In the genomic region with DNA sequence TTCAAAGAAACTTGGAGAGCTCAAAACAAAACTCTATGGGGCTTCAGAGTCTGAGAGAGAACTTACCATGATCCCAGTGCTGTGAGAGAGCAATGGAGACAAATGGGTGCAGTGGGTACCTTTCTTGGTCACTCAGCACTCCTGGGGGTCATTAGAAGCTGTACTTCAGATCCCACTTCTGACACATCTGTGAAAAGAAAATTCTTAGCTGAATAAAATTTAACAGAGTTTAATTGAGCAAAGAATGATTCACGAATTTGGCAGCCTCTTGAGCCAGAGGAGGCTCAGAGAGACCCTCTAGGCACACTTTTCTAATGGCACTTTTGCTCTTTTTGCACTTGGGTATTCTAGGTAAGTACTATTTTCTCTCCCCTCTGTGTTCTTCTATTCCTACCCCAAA, we compare ENCODE assay signal across 3 cellular contexts.
TF ChIP-seq lines count a peak whose summit lies in the region.

No MANE protein-coding gene starts in this region.

TF ChIP-seq in GM23338, 12 proteins besides CTCF, POLR2A, EP300 and RAD21 (continued from another document and continues in another):
- TF ChIP-seq ZNF331 (CRISPR knock-in tag; IDR thresholded peaks at IDR 0.05; ENCODE audit: low read depth), result no peak
- no peak for TF ChIP-seq JUNB (IDR thresholded peaks at IDR 0.05; ENCODE audit: unreplicated experiment)
- TF ChIP-seq, protein P1, sequence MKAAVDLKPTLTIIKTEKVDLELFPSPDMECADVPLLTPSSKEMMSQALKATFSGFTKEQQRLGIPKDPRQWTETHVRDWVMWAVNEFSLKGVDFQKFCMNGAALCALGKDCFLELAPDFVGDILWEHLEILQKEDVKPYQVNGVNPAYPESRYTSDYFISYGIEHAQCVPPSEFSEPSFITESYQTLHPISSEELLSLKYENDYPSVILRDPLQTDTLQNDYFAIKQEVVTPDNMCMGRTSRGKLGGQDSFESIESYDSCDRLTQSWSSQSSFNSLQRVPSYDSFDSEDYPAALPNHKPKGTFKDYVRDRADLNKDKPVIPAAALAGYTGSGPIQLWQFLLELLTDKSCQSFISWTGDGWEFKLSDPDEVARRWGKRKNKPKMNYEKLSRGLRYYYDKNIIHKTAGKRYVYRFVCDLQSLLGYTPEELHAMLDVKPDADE (IDR thresholded peaks at IDR 0.05), result no peak
- TF ChIP-seq POLR2AphosphoS5 (IDR thresholded peaks at IDR 0.05; ENCODE audit: low read depth), result no peak
- no peak for TF ChIP-seq EZH2 (IDR thresholded peaks at IDR 0.05; ENCODE audit: low read depth, unreplicated experiment)
- no peak for TF ChIP-seq STAT1 (IDR thresholded peaks at IDR 0.05; ENCODE audit: unreplicated experiment)
- no peak for TF ChIP-seq EZH2phosphoT487 (IDR thresholded peaks at IDR 0.05; ENCODE audit: unreplicated experiment)
- TF ChIP-seq, protein P2, sequence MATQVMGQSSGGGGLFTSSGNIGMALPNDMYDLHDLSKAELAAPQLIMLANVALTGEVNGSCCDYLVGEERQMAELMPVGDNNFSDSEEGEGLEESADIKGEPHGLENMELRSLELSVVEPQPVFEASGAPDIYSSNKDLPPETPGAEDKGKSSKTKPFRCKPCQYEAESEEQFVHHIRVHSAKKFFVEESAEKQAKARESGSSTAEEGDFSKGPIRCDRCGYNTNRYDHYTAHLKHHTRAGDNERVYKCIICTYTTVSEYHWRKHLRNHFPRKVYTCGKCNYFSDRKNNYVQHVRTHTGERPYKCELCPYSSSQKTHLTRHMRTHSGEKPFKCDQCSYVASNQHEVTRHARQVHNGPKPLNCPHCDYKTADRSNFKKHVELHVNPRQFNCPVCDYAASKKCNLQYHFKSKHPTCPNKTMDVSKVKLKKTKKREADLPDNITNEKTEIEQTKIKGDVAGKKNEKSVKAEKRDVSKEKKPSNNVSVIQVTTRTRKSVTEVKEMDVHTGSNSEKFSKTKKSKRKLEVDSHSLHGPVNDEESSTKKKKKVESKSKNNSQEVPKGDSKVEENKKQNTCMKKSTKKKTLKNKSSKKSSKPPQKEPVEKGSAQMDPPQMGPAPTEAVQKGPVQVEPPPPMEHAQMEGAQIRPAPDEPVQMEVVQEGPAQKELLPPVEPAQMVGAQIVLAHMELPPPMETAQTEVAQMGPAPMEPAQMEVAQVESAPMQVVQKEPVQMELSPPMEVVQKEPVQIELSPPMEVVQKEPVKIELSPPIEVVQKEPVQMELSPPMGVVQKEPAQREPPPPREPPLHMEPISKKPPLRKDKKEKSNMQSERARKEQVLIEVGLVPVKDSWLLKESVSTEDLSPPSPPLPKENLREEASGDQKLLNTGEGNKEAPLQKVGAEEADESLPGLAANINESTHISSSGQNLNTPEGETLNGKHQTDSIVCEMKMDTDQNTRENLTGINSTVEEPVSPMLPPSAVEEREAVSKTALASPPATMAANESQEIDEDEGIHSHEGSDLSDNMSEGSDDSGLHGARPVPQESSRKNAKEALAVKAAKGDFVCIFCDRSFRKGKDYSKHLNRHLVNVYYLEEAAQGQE (IDR thresholded peaks at IDR 0.05; ENCODE audit: unreplicated experiment), result no peak
- TF ChIP-seq NANOG (IDR thresholded peaks at IDR 0.05; ENCODE audit: borderline replicate concordance), result no peak
- TF ChIP-seq ZNF114 (CRISPR knock-in tag; IDR thresholded peaks at IDR 0.05), result no peak

TF ChIP-seq in K562, 482 proteins besides CTCF, POLR2A, EP300 and RAD21:
- TF ChIP-seq, protein P3, sequence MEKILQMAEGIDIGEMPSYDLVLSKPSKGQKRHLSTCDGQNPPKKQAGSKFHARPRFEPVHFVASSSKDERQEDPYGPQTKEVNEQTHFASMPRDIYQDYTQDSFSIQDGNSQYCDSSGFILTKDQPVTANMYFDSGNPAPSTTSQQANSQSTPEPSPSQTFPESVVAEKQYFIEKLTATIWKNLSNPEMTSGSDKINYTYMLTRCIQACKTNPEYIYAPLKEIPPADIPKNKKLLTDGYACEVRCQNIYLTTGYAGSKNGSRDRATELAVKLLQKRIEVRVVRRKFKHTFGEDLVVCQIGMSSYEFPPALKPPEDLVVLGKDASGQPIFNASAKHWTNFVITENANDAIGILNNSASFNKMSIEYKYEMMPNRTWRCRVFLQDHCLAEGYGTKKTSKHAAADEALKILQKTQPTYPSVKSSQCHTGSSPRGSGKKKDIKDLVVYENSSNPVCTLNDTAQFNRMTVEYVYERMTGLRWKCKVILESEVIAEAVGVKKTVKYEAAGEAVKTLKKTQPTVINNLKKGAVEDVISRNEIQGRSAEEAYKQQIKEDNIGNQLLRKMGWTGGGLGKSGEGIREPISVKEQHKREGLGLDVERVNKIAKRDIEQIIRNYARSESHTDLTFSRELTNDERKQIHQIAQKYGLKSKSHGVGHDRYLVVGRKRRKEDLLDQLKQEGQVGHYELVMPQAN (IDR thresholded peaks at IDR 0.05; ENCODE audit: borderline replicate concordance), result no peak
- TF ChIP-seq ADNP (tag; IDR thresholded peaks at IDR 0.05) (no peak), POLR2H (tag; IDR thresholded peaks at IDR 0.05; ENCODE audit: low read depth) (no peak), TAL1 (IDR thresholded peaks at IDR 0.05) (no peak), ZBTB8A (IDR thresholded peaks at IDR 0.05; ENCODE audit: partially characterized antibody) (no peak), MEF2A (IDR thresholded peaks at IDR 0.05; ENCODE audit: control insufficient read depth, low read depth, low read length) (no peak), ZC3H4 (CRISPR knock-in tag; IDR thresholded peaks at IDR 0.05; ENCODE audit: borderline replicate concordance) (no peak), SMARCE1 (IDR thresholded peaks at IDR 0.05) (no peak), ZNF76 (CRISPR knock-in tag; IDR thresholded peaks at IDR 0.05; ENCODE audit: borderline replicate concordance) (no peak), SMARCB1 (IDR thresholded peaks at IDR 0.05; ENCODE audit: insufficient read length, low read depth) (no peak), ZC3H8 (IDR thresholded peaks at IDR 0.05) (no peak), PTBP1 (IDR thresholded peaks at IDR 0.05; ENCODE audit: low read depth, low read length) (no peak), POLR2AphosphoS5 (IDR thresholded peaks at IDR 0.05; ENCODE audit: control insufficient read depth, insufficient read depth, low read depth, low read length) (no peak), KDM1A (IDR thresholded peaks at IDR 0.05) (no peak), STAT5B (CRISPR knock-in tag; IDR thresholded peaks at IDR 0.05) (no peak), ZNF561 (CRISPR knock-in tag; conservative IDR thresholded peaks at IDR 0.05) (no peak), YY1 (IDR thresholded peaks at IDR 0.05; ENCODE audit: borderline replicate concordance in 1 of 3, control insufficient read depth in 1 of 3, extremely low read depth in 1 of 3, insufficient read depth in 3 of 3, insufficient read length in 1 of 3, insufficient replicate concordance in 2 of 3, low read depth in 1 of 3, low read length in 2 of 3) (no peak), ESRRB (CRISPR knock-in tag; IDR thresholded peaks at IDR 0.05; ENCODE audit: borderline replicate concordance) (no peak), CCAR2 (IDR thresholded peaks at IDR 0.05; ENCODE audit: low read depth, low read length) (no peak)
- TF ChIP-seq, protein P4, sequence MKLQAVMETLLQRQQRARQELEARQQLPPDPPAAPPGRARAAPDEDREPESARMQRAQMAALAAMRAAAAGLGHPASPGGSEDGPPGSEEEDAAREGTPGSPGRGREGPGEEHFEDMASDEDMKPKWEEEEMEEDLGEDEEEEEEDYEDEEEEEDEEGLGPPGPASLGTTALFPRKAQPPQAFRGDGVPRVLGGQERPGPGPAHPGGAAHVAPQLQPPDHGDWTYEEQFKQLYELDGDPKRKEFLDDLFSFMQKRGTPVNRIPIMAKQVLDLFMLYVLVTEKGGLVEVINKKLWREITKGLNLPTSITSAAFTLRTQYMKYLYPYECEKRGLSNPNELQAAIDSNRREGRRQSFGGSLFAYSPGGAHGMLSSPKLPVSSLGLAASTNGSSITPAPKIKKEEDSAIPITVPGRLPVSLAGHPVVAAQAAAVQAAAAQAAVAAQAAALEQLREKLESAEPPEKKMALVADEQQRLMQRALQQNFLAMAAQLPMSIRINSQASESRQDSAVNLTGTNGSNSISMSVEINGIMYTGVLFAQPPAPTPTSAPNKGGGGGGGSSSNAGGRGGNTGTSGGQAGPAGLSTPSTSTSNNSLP (IDR thresholded peaks at IDR 0.05; ENCODE audit: borderline replicate concordance, low read depth, low read length), result no peak

TF ChIP-seq in HepG2, 621 proteins besides CTCF, POLR2A, EP300 and RAD21 (continued from another document):
- TF ChIP-seq, protein P5, sequence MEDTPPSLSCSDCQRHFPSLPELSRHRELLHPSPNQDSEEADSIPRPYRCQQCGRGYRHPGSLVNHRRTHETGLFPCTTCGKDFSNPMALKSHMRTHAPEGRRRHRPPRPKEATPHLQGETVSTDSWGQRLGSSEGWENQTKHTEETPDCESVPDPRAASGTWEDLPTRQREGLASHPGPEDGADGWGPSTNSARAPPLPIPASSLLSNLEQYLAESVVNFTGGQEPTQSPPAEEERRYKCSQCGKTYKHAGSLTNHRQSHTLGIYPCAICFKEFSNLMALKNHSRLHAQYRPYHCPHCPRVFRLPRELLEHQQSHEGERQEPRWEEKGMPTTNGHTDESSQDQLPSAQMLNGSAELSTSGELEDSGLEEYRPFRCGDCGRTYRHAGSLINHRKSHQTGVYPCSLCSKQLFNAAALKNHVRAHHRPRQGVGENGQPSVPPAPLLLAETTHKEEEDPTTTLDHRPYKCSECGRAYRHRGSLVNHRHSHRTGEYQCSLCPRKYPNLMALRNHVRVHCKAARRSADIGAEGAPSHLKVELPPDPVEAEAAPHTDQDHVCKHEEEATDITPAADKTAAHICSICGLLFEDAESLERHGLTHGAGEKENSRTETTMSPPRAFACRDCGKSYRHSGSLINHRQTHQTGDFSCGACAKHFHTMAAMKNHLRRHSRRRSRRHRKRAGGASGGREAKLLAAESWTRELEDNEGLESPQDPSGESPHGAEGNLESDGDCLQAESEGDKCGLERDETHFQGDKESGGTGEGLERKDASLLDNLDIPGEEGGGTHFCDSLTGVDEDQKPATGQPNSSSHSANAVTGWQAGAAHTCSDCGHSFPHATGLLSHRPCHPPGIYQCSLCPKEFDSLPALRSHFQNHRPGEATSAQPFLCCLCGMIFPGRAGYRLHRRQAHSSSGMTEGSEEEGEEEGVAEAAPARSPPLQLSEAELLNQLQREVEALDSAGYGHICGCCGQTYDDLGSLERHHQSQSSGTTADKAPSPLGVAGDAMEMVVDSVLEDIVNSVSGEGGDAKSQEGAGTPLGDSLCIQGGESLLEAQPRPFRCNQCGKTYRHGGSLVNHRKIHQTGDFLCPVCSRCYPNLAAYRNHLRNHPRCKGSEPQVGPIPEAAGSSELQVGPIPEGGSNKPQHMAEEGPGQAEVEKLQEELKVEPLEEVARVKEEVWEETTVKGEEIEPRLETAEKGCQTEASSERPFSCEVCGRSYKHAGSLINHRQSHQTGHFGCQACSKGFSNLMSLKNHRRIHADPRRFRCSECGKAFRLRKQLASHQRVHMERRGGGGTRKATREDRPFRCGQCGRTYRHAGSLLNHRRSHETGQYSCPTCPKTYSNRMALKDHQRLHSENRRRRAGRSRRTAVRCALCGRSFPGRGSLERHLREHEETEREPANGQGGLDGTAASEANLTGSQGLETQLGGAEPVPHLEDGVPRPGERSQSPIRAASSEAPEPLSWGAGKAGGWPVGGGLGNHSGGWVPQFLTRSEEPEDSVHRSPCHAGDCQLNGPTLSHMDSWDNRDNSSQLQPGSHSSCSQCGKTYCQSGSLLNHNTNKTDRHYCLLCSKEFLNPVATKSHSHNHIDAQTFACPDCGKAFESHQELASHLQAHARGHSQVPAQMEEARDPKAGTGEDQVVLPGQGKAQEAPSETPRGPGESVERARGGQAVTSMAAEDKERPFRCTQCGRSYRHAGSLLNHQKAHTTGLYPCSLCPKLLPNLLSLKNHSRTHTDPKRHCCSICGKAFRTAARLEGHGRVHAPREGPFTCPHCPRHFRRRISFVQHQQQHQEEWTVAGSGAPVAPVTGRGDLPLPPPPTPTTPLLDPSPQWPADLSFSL (CRISPR knock-in tag; IDR thresholded peaks at IDR 0.05), result no peak
